ENCODE assay signal across 25 cellular contexts in genomic region chr18:44922968-44923367, GRCh38.
"Had no signal": no experiment of that assay in that cellular context is flagged by ENCODE, and none has a peak within 500 bp of the region (broad histone marks: within the 10 kb centered on the region; RNA-seq: fewer than 3 reads in every experiment).

No MANE protein-coding gene starts in this region.

- ATAC-seq: activated T-cell treated with anti-CD3 and anti-CD28 coated beads, Interleukin-2, amount 50 U/mL, for 4 hours; left lung; naive thymus-derived CD8-positive, alpha-beta T cell had no signal

- H3K9me3 Mint-ChIP-seq: activated naive CD8-positive, alpha-beta T cell treated with anti-CD3 and anti-CD28 coated beads for 36 hours; activated T-cell treated with anti-CD3 and anti-CD28 coated beads, Interleukin-2, amount 50 U/mL, for 4 hours; activated T-helper 2 cell treated with anti-CD3 and anti-CD28 coated beads, Interferon-gamma antibody, Interleukin-2, Interleukin-4, amounts not matched to agents 10 μg/mL and 5 μg/mL and 100 μg/mL, durations not matched to agents 14 hours and 24 hours and 36 hours; mesothelial cell of epicardium; stimulated activated naive CD8-positive, alpha-beta T cell treated with anti-CD3 and anti-CD28 coated beads, Interleukin-15, Interleukin-2, amounts not matched to agents 100 ng/mL and 50 ng/mL, for 24 hours had no signal

- DNase-seq: activated CD8-positive, alpha-beta memory T cell treated with anti-CD3 and anti-CD28 coated beads for 24 hours; activated CD8-positive, alpha-beta memory T cell treated with anti-CD3 and anti-CD28 coated beads, Interleukin-2, amount 50 U/mL, for 4 hours; activated naive CD4-positive, alpha-beta T cell treated with Interleukin-2 at 50 U/mL for 16 hours; activated naive CD8-positive, alpha-beta T cell treated with anti-CD3 and anti-CD28 coated beads for 36 hours; activated T-cell treated with anti-CD3 and anti-CD28 coated beads, Interleukin-2, amount 50 U/mL, for 4 hours; cerebellar nuclear complex; foreskin melanocyte; glutamatergic neuron; immature natural killer cell; left lung; naive thymus-derived CD8-positive, alpha-beta T cell; posterior cingulate gyrus; retina; sigmoid colon; stimulated activated CD4-positive, alpha-beta T cell treated with anti-CD3 and anti-CD28 coated beads, Interleukin-4, amount 100 ng/mL, for 24 hours; substantia nigra; T-helper 9 cell; tibial artery had no signal

- H3K9ac ChIP-seq: neural progenitor cell had no signal

- H3K27ac ChIP-seq: epithelial cell of prostate, hepatocyte, left lung, neural progenitor cell, sigmoid colon had no signal

- H3K36me3 ChIP-seq: left lung, neural progenitor cell, sigmoid colon, tibial artery had no signal

- H3K4me1 Mint-ChIP-seq: activated naive CD8-positive, alpha-beta T cell treated with anti-CD3 and anti-CD28 coated beads for 36 hours; mesothelial cell of epicardium had no signal

- H2AFZ ChIP-seq: hepatocyte, neural progenitor cell had no signal

- H3K4me3 Mint-ChIP-seq: activated naive CD8-positive, alpha-beta T cell treated with anti-CD3 and anti-CD28 coated beads for 36 hours; activated T-cell treated with anti-CD3 and anti-CD28 coated beads, Interleukin-2, amount 50 U/mL, for 4 hours; immature natural killer cell; mesothelial cell of epicardium; naive thymus-derived CD8-positive, alpha-beta T cell; neural progenitor cell; stimulated activated naive CD8-positive, alpha-beta T cell treated with anti-CD3 and anti-CD28 coated beads, Interleukin-15, Interleukin-2, amounts not matched to agents 100 ng/mL and 50 ng/mL, for 24 hours had no signal

- H3K4me2 ChIP-seq: hepatocyte, neural progenitor cell had no signal

- H3K27me3 Mint-ChIP-seq: stimulated activated naive CD8-positive, alpha-beta T cell treated with anti-CD3 and anti-CD28 coated beads, Interleukin-15, Interleukin-2, amounts not matched to agents 100 ng/mL and 50 ng/mL, for 24 hours had no signal

- H3K4me3 ChIP-seq: hepatocyte, left lung, lung, neural progenitor cell, sigmoid colon, tibial artery had no signal

- H3K27me3 ChIP-seq: hepatocyte, left lung, neural progenitor cell, sigmoid colon, tibial artery had no signal

- H3K9me3 ChIP-seq: left lung, sigmoid colon, tibial artery had no signal

- H3K27ac Mint-ChIP-seq: activated naive CD8-positive, alpha-beta T cell treated with anti-CD3 and anti-CD28 coated beads for 36 hours; activated T-helper 2 cell treated with anti-CD3 and anti-CD28 coated beads, Interferon-gamma antibody, Interleukin-2, Interleukin-4, amounts not matched to agents 10 μg/mL and 5 μg/mL and 100 μg/mL, durations not matched to agents 14 hours and 24 hours and 36 hours; immature natural killer cell; mesothelial cell of epicardium; naive thymus-derived CD8-positive, alpha-beta T cell; neural progenitor cell; stimulated activated naive CD8-positive, alpha-beta T cell treated with anti-CD3 and anti-CD28 coated beads, Interleukin-15, Interleukin-2, amounts not matched to agents 100 ng/mL and 50 ng/mL, for 24 hours had no signal

- H3K36me3 Mint-ChIP-seq: activated naive CD8-positive, alpha-beta T cell treated with anti-CD3 and anti-CD28 coated beads for 36 hours; mesothelial cell of epicardium; naive thymus-derived CD8-positive, alpha-beta T cell had no signal
